Comparison of ENCODE assay signal across 23 cellular contexts in the genomic region with DNA sequence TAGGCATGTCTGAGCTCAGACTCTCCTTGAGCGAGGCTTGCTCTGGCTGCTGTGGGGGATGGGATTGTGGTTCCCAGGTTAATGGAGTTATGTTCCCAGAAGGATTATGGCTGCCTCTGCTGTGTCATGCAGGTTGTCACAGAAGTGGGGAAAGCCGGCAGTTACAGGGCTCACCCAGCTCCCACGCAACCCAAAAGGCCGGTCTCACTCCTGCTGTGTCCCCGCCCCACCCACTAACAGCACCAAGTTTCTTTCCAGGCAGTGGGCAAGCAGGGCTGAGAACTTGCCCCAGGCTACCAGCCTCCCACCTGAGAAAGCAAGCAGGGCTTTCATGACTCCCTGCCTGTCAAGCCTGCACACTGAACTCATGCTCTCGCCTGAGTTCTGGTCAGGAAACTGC.
"Had no signal": no experiment of that assay in that cellular context is flagged by ENCODE, and none has a peak within 500 bp of the region (broad histone marks: within the 10 kb centered on the region; RNA-seq: fewer than 3 reads in every experiment).

No MANE protein-coding gene starts in this region.

- H3K27ac Mint-ChIP-seq: activated CD8-positive, alpha-beta T cell treated with anti-CD3 and anti-CD28 coated beads, Interleukin-2, amount 10 ng/mL, durations not matched to agents 7 days and 5 days; T-helper 17 cell had no signal

- H3K4me1 Mint-ChIP-seq: T-helper 17 cell had no signal

- DNase-seq: activated CD4-positive, alpha-beta T cell treated with anti-CD3 and anti-CD28 coated beads for 48 hours; activated CD4-positive, alpha-beta T cell treated with anti-CD3 and anti-CD28 coated beads, Interleukin-2, amount 50 U/mL, for 4 hours; activated CD4-positive, CD25-positive, alpha-beta regulatory T cell treated with anti-CD3 and anti-CD28 coated beads, Interleukin-2, amount 50 U/mL, for 72 hours; activated CD8-positive, alpha-beta memory T cell treated with anti-CD3 and anti-CD28 coated beads, Interleukin-2, amount 50 U/mL, for 48 hours; activated CD8-positive, alpha-beta T cell treated with anti-CD3 and anti-CD28 coated beads, Interleukin-2, amount 10 ng/mL, durations not matched to agents 7 days and 5 days; activated naive CD4-positive, alpha-beta T cell treated with anti-CD3 and anti-CD28 coated beads, Interleukin-2, amount 50 U/mL, for 16 hours; activated T-cell treated with anti-CD3 and anti-CD28 coated beads, Interleukin-2, amount 50 U/mL, for 1 hour; aorta; caudate nucleus; KG1; NCI-H1092 treated with DMSO at 0.1 percent for 48 hours; NCI-H1417 treated with DMSO at 0.1 percent for 48 hours; NCI-H1694; NCI-H2029; NCI-H2107; NCI-H2171 treated with DMSO at 0.1 percent for 48 hours; NCI-H226; NCI-H510A; NCI-H526 treated with DMSO at 0.1 percent for 48 hours; PC-3; SIG-M5; T-helper 17 cell had no signal

- H3K36me3 ChIP-seq: breast epithelium had no signal

- ATAC-seq: activated CD8-positive, alpha-beta T cell treated with anti-CD3 and anti-CD28 coated beads, Interleukin-2, amount 10 ng/mL, durations not matched to agents 7 days and 5 days; PC-3; T-helper 17 cell had no signal

- H3K27me3 Mint-ChIP-seq: T-helper 17 cell had no signal

- H3K27me3 ChIP-seq: breast epithelium had no signal

- H3K4me3 ChIP-seq: breast epithelium had no signal

- H3K27ac ChIP-seq: breast epithelium had no signal

- H3K4me1 ChIP-seq: breast epithelium had no signal

- H3K4me3 Mint-ChIP-seq: activated CD8-positive, alpha-beta T cell treated with anti-CD3 and anti-CD28 coated beads, Interleukin-2, amount 10 ng/mL, durations not matched to agents 7 days and 5 days; T-helper 17 cell had no signal
